Comparison of ENCODE assay signal across 11 cellular contexts in the genomic region with DNA sequence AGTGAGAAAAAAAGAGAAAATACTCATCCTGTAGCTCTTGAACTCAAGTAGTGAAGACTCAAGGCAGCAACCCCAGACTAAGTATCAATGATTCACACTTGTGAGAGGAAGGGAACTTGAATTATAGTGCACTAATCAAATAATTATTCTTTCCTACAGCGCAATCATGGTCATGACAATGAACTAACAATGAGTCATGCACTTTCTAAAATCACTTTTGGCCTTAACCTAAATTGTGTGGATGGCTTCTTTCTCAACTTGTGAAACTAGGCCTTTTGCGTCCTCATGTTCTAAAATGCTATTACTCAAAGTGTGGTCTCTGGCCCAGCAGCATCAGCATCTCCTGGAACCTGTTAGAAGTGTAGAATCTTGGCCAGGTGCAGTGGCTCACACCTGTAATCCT.
DNase-seq lines count a peak whose midpoint lies in the region; ATAC-seq and TF ChIP-seq lines count a peak whose summit lies in the region.
"Had no signal": no experiment of that assay in that cellular context is flagged by ENCODE, and none has a peak within 500 bp of the region (broad histone marks: within the 10 kb centered on the region; RNA-seq: fewer than 3 reads in every experiment).

No MANE protein-coding gene starts in this region.

- H3K27ac ChIP-seq in HCT116 (ENCODE audit: low read depth, low read length): no peak overlapping the region
- no peak overlapping the region for H3K27ac ChIP-seq in foreskin keratinocyte
- H3K27ac ChIP-seq: suprapubic skin had no signal

- RAD21 ChIA-PET in HCT116 (lab: Charles Lee; ENCODE audit: low non-redundant PET in 1 of 2, low total read pairs in 2 of 2, uncharacterized antibody in 2 of 2, unreplicated experiment in 2 of 2): no interaction called here

- no peak for TF ChIP-seq POLR2A in HCT116 (IDR thresholded peaks at IDR 0.05; ENCODE audit: borderline replicate concordance, extremely low read depth, insufficient read depth, insufficient read length)

- TF ChIP-seq CTCF in BJ (IDR thresholded peaks at IDR 0.05; ENCODE audit: insufficient read depth, low read depth, low read length) (no peak), HCT116 (IDR thresholded peaks at IDR 0.05 in 2 of 3, conservative IDR thresholded peaks at IDR 0.05 in 1 of 3; ENCODE audit: borderline replicate concordance in 1 of 3, insufficient read depth in 1 of 3, low read depth in 2 of 3, low read length in 2 of 3) (no peak), foreskin keratinocyte (conservative IDR thresholded peaks at IDR 0.05) (no peak)

- ATAC-seq in HCT116 (no peak), foreskin keratinocyte (peak; percentile 71)

- no peak overlapping the region for H3K4me3 Mint-ChIP-seq in activated naive CD4-positive, alpha-beta T cell treated with anti-CD3 and anti-CD28 coated beads, Interleukin-2, amount 10 ng/mL, durations not matched to agents 7 days and 5 days

- H3K9me3 ChIP-seq in HCT116 (ENCODE audit: control insufficient read depth in 1 of 2, insufficient read depth in 1 of 2, low read depth in 1 of 2, low read length in 2 of 2): no peaks in the 10 kb centered on the region
- H3K9me3 ChIP-seq: suprapubic skin had no signal

- H3K9ac ChIP-seq in HCT116 (ENCODE audit: low read length): no peak overlapping the region

- H3K4me2 ChIP-seq in HCT116 (ENCODE audit: low read length): no peak overlapping the region

- no peak overlapping the region for H3K4me3 ChIP-seq in BJ (ENCODE audit: low read depth, low read length)
- no peak overlapping the region for H3K4me3 ChIP-seq in HCT116 (replicated peaks in 1 of 2; ENCODE audit: low read depth in 1 of 2, low read length in 2 of 2)
- H3K4me3 ChIP-seq: suprapubic skin had no signal

- TF ChIP-seq RAD21 in HCT116 (IDR thresholded peaks at IDR 0.05; ENCODE audit: low read depth): no peak

- peaks cover 2% of the 10 kb centered on the region for H3K36me3 Mint-ChIP-seq in activated naive CD4-positive, alpha-beta T cell treated with anti-CD3 and anti-CD28 coated beads, Interleukin-2, amount 10 ng/mL, durations not matched to agents 7 days and 5 days

- peak overlapping the region; percentile 35 for H3K27ac Mint-ChIP-seq in activated naive CD4-positive, alpha-beta T cell treated with anti-CD3 and anti-CD28 coated beads, Interleukin-2, amount 10 ng/mL, durations not matched to agents 7 days and 5 days

- H2AFZ ChIP-seq in HCT116 (ENCODE audit: low read depth, low read length, poor library complexity, severe bottlenecking): peak overlapping the region; percentile 19

- DNase-seq in BJ (ENCODE audit: low read depth): peak; percentile 28
- DNase-seq in HCT116 (ENCODE audit: low read depth, low spot score): no peak
- DNase-seq in activated naive CD4-positive, alpha-beta T cell treated with anti-CD3 and anti-CD28 coated beads, Interleukin-2, amount 10 ng/mL, durations not matched to agents 7 days and 5 days: no peak
- peak; percentile 58 to 60 for DNase-seq in foreskin keratinocyte
- no peak for DNase-seq in pons (ENCODE audit: low spot score)
- DNase-seq in OCI-M2 (lab: John Stamatoyannopoulos, UW; ENCODE audit: unreplicated experiment): no peak
- DNase-seq in NCI-H1092 (lab: John Stamatoyannopoulos, UW): no peak
- no peak for DNase-seq in NCI-H226
- DNase-seq: DND-41, NCI-H1436 treated with DMSO at 0.1 percent for 48 hours had no signal

- CTCF ChIA-PET in BJ (lab: Yijun Ruan, JAX) (interaction anchor here (0.8 to 1.1 kb wide), 3 partner anchors 28 to 202 kb away, joined by 3 read pairs; no protein-coding TSS in a partner anchor), HCT116 (lab: Charles Lee) (no interaction called here)
- CTCF ChIA-PET in activated naive CD4-positive, alpha-beta T cell treated with anti-CD3 and anti-CD28 coated beads, Interleukin-2, amount 10 ng/mL, durations not matched to agents 7 days and 5 days (lab: Charles Lee): interaction anchor here (0.6 to 1.7 kb wide), 2 partner anchors 19 to 1417 kb away, joined by 3 read pairs; no protein-coding TSS in a partner anchor

- H3K27me3 Mint-ChIP-seq in activated naive CD4-positive, alpha-beta T cell treated with anti-CD3 and anti-CD28 coated beads, Interleukin-2, amount 10 ng/mL, durations not matched to agents 7 days and 5 days: no peaks in the 10 kb centered on the region

- H3K4me1 ChIP-seq in HCT116 (ENCODE audit: control insufficient read depth in 1 of 2, insufficient read depth in 2 of 2, low read length in 2 of 2): peaks cover 0 to 3% of the 10 kb centered on the region in 2 experiments; a peak in 2 of 4 replicates
- peaks cover 13% of the 10 kb centered on the region for H3K4me1 ChIP-seq in foreskin keratinocyte

- peaks cover 14% of the 10 kb centered on the region for H3K4me1 Mint-ChIP-seq in activated naive CD4-positive, alpha-beta T cell treated with anti-CD3 and anti-CD28 coated beads, Interleukin-2, amount 10 ng/mL, durations not matched to agents 7 days and 5 days

- no peaks in the 10 kb centered on the region for H3K79me2 ChIP-seq in HCT116 (ENCODE audit: insufficient read depth, low read length)

- H3K9me3 Mint-ChIP-seq in activated naive CD4-positive, alpha-beta T cell treated with anti-CD3 and anti-CD28 coated beads, Interleukin-2, amount 10 ng/mL, durations not matched to agents 7 days and 5 days: no peaks in the 10 kb centered on the region

- intact Hi-C loops in HCT116 (cut with micrococcal nuclease): loop anchor here (10.0 kb wide), 1 partner anchor 589 kb away; no protein-coding TSS in a partner anchor

- no peaks in the 10 kb centered on the region for H3K36me3 ChIP-seq in BJ (ENCODE audit: control insufficient read depth, insufficient read depth, low read length)
- H3K36me3 ChIP-seq in HCT116 (ENCODE audit: control insufficient read depth in 1 of 2, insufficient read depth in 2 of 2, low read length in 2 of 2): no peaks in the 10 kb centered on the region
- H3K36me3 ChIP-seq: suprapubic skin had no signal

- no TSS peak for BruUV-seq in HCT116 (replicated peaks; lab: Mats Ljungman, UMichigan)

- no peaks in the 10 kb centered on the region for H4K20me1 ChIP-seq in HCT116 (ENCODE audit: insufficient read depth)

- POLR2A ChIA-PET in BJ (lab: Charles Lee): no interaction called here
- POLR2A ChIA-PET in HCT116 (lab: Charles Lee): no interaction called here

- H3K27me3 ChIP-seq in BJ (ENCODE audit: control insufficient read depth, insufficient read depth, low read length) (no peaks in the 10 kb centered on the region), HCT116 (ENCODE audit: insufficient read depth, low read length) (no peaks in the 10 kb centered on the region), foreskin keratinocyte (no peaks in the 10 kb centered on the region)
- H3K27me3 ChIP-seq: suprapubic skin had no signal

- 0 out of 2 replicates have a peak, but pooled peaks cover 3% of the 10 kb centered on the region for H3K9me2 ChIP-seq in HCT116 (ENCODE audit: insufficient read depth)

TF ChIP-seq in HCT116, 20 proteins besides CTCF, POLR2A, EP300 and RAD21 (continues in another document):
- no peak for TF ChIP-seq ZFX (IDR thresholded peaks at IDR 0.05)
- no peak for TF ChIP-seq TCF7L2 (IDR thresholded peaks at IDR 0.05; ENCODE audit: borderline replicate concordance, extremely low read depth, insufficient read depth, insufficient read length)
- no peak for TF ChIP-seq CBX3 (IDR thresholded peaks at IDR 0.05; ENCODE audit: low read depth)
- TF ChIP-seq, protein P1, sequence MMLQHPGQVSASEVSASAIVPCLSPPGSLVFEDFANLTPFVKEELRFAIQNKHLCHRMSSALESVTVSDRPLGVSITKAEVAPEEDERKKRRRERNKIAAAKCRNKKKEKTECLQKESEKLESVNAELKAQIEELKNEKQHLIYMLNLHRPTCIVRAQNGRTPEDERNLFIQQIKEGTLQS (IDR thresholded peaks at IDR 0.05): no peak
- TF ChIP-seq EZH2 (IDR thresholded peaks at IDR 0.05): no peak
- no peak for TF ChIP-seq JUND (IDR thresholded peaks at IDR 0.05)
- TF ChIP-seq SRF (IDR thresholded peaks at IDR 0.05; ENCODE audit: low read depth): no peak
- no peak for TF ChIP-seq ZNF274 (IDR thresholded peaks at IDR 0.05; ENCODE audit: low read depth, low read length)
- no peak for TF ChIP-seq FOSL1 (IDR thresholded peaks at IDR 0.05; ENCODE audit: low read depth)
- TF ChIP-seq, protein P2, sequence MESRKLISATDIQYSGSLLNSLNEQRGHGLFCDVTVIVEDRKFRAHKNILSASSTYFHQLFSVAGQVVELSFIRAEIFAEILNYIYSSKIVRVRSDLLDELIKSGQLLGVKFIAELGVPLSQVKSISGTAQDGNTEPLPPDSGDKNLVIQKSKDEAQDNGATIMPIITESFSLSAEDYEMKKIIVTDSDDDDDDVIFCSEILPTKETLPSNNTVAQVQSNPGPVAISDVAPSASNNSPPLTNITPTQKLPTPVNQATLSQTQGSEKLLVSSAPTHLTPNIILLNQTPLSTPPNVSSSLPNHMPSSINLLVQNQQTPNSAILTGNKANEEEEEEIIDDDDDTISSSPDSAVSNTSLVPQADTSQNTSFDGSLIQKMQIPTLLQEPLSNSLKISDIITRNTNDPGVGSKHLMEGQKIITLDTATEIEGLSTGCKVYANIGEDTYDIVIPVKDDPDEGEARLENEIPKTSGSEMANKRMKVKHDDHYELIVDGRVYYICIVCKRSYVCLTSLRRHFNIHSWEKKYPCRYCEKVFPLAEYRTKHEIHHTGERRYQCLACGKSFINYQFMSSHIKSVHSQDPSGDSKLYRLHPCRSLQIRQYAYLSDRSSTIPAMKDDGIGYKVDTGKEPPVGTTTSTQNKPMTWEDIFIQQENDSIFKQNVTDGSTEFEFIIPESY (IDR thresholded peaks at IDR 0.05; ENCODE audit: extremely low read depth, insufficient replicate concordance, low read length): no peak
- TF ChIP-seq, protein P3, sequence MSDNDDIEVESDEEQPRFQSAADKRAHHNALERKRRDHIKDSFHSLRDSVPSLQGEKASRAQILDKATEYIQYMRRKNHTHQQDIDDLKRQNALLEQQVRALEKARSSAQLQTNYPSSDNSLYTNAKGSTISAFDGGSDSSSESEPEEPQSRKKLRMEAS (IDR thresholded peaks at IDR 0.05): no peak
- no peak for TF ChIP-seq YY1 (IDR thresholded peaks at IDR 0.05; ENCODE audit: extremely low read depth, insufficient replicate concordance, low read depth, low read length)
- TF ChIP-seq EZH2phosphoT487 (IDR thresholded peaks at IDR 0.05; ENCODE audit: borderline replicate concordance): no peak
- no peak for TF ChIP-seq POLR2AphosphoS5 (IDR thresholded peaks at IDR 0.05; ENCODE audit: low read depth, low read length)

Comparison
In these comparisons a context has a peak if more than half of its experiments do, and no peak if none do; other contexts are left out.
1. DNase-seq: peak in BJ (single experiment) and foreskin keratinocyte (2 of 2); none in HCT116 (single experiment), activated naive CD4-positive, alpha-beta T cell treated with anti-CD3 and anti-CD28 coated beads, Interleukin-2, amount 10 ng/mL, durations not matched to agents 7 days and 5 days (single experiment), pons (single experiment), OCI-M2 (single experiment), NCI-H1092 (single experiment) and NCI-H226 (single experiment).